ENCODE assay signal across 9 cellular contexts in the genomic region with DNA sequence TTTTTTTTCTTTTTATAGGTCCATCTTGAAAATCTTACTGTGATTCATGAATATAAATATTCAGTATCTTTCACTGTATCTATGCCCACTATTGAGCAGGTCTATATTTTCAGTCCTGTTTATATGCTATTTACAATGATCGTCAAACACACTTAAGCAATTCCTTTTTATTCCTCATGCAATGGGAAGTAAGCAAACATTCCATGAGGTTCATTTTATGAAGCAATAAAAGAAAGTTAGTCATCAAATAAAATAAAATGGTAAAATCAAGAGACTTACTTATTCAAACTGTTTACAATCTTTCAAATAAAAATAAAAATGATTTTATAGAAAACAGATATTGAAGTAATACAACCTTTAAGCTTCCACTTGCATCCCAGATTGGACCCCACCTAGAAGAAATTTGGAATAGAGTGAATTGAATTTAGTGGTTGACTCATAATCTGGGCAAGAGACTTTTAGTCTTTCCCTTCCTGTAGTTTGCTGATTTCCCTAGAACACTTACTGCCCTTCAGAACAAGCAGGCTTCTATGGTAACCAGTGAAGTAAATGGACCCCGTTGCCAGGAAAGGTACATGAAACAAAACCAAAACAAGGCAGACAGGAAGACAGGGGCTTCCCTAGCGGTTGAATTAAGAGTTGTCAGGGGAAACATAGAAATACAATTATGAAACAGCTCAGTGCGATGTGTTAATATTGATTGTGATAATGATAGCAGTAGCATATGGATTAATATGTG.
DNase-seq lines count a peak whose midpoint lies in the region; ATAC-seq, FAIRE-seq and TF ChIP-seq lines count a peak whose summit lies in the region.
"Had no signal": no experiment of that assay in that cellular context is flagged by ENCODE, and none has a peak within 500 bp of the region (broad histone marks: within the 10 kb centered on the region; RNA-seq: fewer than 3 reads in every experiment).

No MANE protein-coding gene starts in this region.

- SMC1A ChIA-PET in GM12878 (lab: Charles Lee; ENCODE audit: uncharacterized antibody, unreplicated experiment), result interaction anchor here (0.6 to 7.9 kb wide), 31 partner anchors 11 to 405 kb away, joined by 3 to 154 read pairs (median 5); no protein-coding TSS in a partner anchor

- ATAC-seq in HG02884 (IDR thresholded peaks at IDR 0.05; ENCODE audit: unreplicated experiment), result peak; percentile 88
- peak; percentile 87 for ATAC-seq in GM12878

- H3F3A ChIP-seq in OCI-LY1 (ENCODE audit: insufficient read depth, low read length), result no peaks in the 10 kb centered on the region

- BruUV-seq in GM12878 (replicated peaks; lab: Mats Ljungman, UMichigan), result TSS peak; percentile 93

- H4K20me1 ChIP-seq in OCI-LY1 (ENCODE audit: insufficient read depth, low read length) (no peaks in the 10 kb centered on the region), GM12878 (ENCODE audit: control insufficient read depth, insufficient read depth) (no peaks in the 10 kb centered on the region)

- H2AFZ ChIP-seq in OCI-LY1 (ENCODE audit: low read length) (0 out of 2 replicates have a peak overlapping the region, but pooled peaks have one; percentile 17), GM12878 (ENCODE audit: control insufficient read depth, low read depth, low read length) (peak overlapping the region; percentile 72)

- no peaks in the 10 kb centered on the region for H3K9me2 ChIP-seq in OCI-LY1 (ENCODE audit: low read depth, low read length)

- H3K4me3 ChIP-seq in OCI-LY1 (ENCODE audit: low read depth, low read length, poor library complexity, severe bottlenecking), result peak overlapping the region; percentile 18
- H3K4me3 ChIP-seq in GM12878, result peak overlapping the region; percentile 33; the same call in 1 of the 2 replicates
- no peak overlapping the region for H3K4me3 ChIP-seq in uterus
- H3K4me3 ChIP-seq: ovary had no signal

- DNase-seq in stimulated activated CD4-positive, alpha-beta T cell treated with anti-CD3 and anti-CD28 coated beads, Interleukin-15, amount 100 ng/mL, for 24 hours, result peak; percentile 37
- DNase-seq in stimulated activated CD4-positive, alpha-beta T cell treated with anti-CD3 and anti-CD28 coated beads, Interleukin-4, amount 100 ng/mL, for 1 hour, result no peak
- DNase-seq in GM12878 (ENCODE audit: low read depth, low spot score), result peak; percentile 83
- DNase-seq in lung microvascular endothelial cell (ENCODE audit: low read depth in 2 of 2), result peak; percentile 98 to 100
- peak in 1 of 2 donors; percentile 55 for DNase-seq in uterus
- no peak for DNase-seq in DMS 273 (lab: John Stamatoyannopoulos, UW; ENCODE audit: unreplicated experiment)

- H3K27me3 ChIP-seq in OCI-LY1 (ENCODE audit: insufficient read depth, low read length) (no peaks in the 10 kb centered on the region), GM12878 (replicated peaks in 1 of 2; ENCODE audit: control insufficient read depth in 2 of 2, insufficient read depth in 2 of 2, low read length in 1 of 2) (no peaks in the 10 kb centered on the region), uterus (no peaks in the 10 kb centered on the region)
- H3K27me3 ChIP-seq: ovary had no signal

- 25% methylated on average over 4 of the region's 4 CpGs for WGBS in GM12878 (ENCODE audit: insufficient coverage, insufficient replicate concordance, low lambda C conversion rate, missing lambda C conversion rate)

- peak overlapping the region; percentile 79 for H3K27ac ChIP-seq in OCI-LY1 (ENCODE audit: low read depth, low read length, poor library complexity, severe bottlenecking)
- peak overlapping the region; percentile 83; the same call in 1 of the 2 replicates for H3K27ac ChIP-seq in GM12878 (ENCODE audit: control insufficient read depth, insufficient read depth)
- peak overlapping the region; percentile 77 to 85 for H3K27ac ChIP-seq in uterus

- peak; percentile 65 for FAIRE-seq in GM12878 (lab: Jason Lieb, UNC)

- CTCF ChIA-PET in GM12878 (lab: Yijun Ruan, JAX), result interaction anchor here (0.7 to 4.5 kb wide), 15 partner anchors 10 to 406 kb away, joined by 3 to 22 read pairs (median 4); a partner anchor contains a TSS

- H3K9me3 ChIP-seq in OCI-LY1 (ENCODE audit: low read length), result no peaks in the 10 kb centered on the region
- H3K9me3 ChIP-seq in GM12878 (replicated peaks; ENCODE audit: control insufficient read depth, insufficient read depth, low read length), result no peaks in the 10 kb centered on the region; the same call in 2 of the 3 replicates
- H3K9me3 ChIP-seq in uterus, result no peaks in the 10 kb centered on the region
- H3K9me3 ChIP-seq: ovary had no signal

- peak overlapping the region; percentile 31; the same call in 1 of the 2 replicates for H3K9ac ChIP-seq in OCI-LY1 (ENCODE audit: low read length)
- no peak overlapping the region; the same call in 1 of the 2 replicates for H3K9ac ChIP-seq in GM12878 (ENCODE audit: control insufficient read depth, insufficient read depth, low read length)

- intact Hi-C loops in GM12878 (cut with micrococcal nuclease; ENCODE audit: unreplicated experiment) (loop anchor here (1.0 to 5.0 kb wide), 4 partner anchors 23 to 192 kb away; no protein-coding TSS in a partner anchor), uterus (cut with DNase I; ENCODE audit: low total_unique reads) (no loop called here)

- H3K79me2 ChIP-seq in OCI-LY1 (ENCODE audit: insufficient read depth, low read length), result no peaks in the 10 kb centered on the region
- no peaks in the 10 kb centered on the region; the same call in 1 of the 2 replicates for H3K79me2 ChIP-seq in GM12878 (ENCODE audit: control insufficient read depth, insufficient read depth, low read length)

- peaks cover 49% of the 10 kb centered on the region for H3K4me1 ChIP-seq in OCI-LY1 (ENCODE audit: insufficient read depth, low read length, severe bottlenecking)
- peaks cover 15% of the 10 kb centered on the region; the same call in 1 of the 2 replicates for H3K4me1 ChIP-seq in GM12878 (ENCODE audit: control insufficient read depth, insufficient read depth, low read length)
- peaks cover 4 to 15% of the 10 kb centered on the region in 2 donors for H3K4me1 ChIP-seq in uterus

- TF ChIP-seq POLR2A in GM12878 (IDR thresholded peaks at IDR 0.05; ENCODE audit: low read depth, low read length), result no peak
- TF ChIP-seq POLR2A in uterus (IDR thresholded peaks at IDR 0.05), result no peak

- peak; percentile 86 to 96; a peak in 3 of 4 replicates for TF ChIP-seq EP300 in GM12878 (IDR thresholded peaks at IDR 0.05; ENCODE audit: borderline replicate concordance in 1 of 2, control insufficient read depth in 1 of 2, low read depth in 2 of 2, low read length in 2 of 2)

- H3K36me3 ChIP-seq in OCI-LY1 (ENCODE audit: insufficient read depth, low read length) (no peaks in the 10 kb centered on the region), GM12878 (ENCODE audit: control insufficient read depth in 2 of 2, insufficient read depth in 2 of 2, low read length in 1 of 2) (no peaks in the 10 kb centered on the region), uterus (no peaks in the 10 kb centered on the region)
- H3K36me3 ChIP-seq: ovary had no signal

- RAD21 ChIA-PET in GM12878 (lab: Charles Lee; ENCODE audit: unreplicated experiment), result interaction anchor here (0.6 to 4.4 kb wide), 29 partner anchors 8 to 405 kb away, joined by 3 to 47 read pairs (median 4); a partner anchor contains a TSS

- peak overlapping the region; percentile 55 for H3K4me2 ChIP-seq in OCI-LY1 (ENCODE audit: low read length)
- H3K4me2 ChIP-seq in GM12878 (ENCODE audit: control insufficient read depth, insufficient read depth), result peak overlapping the region; percentile 89

- POLR2A ChIA-PET in GM12878 (lab: Charles Lee), result interaction anchor here (0.6 to 3.0 kb wide), 9 partner anchors 11 to 397 kb away, joined by 3 to 22 read pairs (median 3); a partner anchor contains a TSS

- TF ChIP-seq CTCF in OCI-LY1 (IDR thresholded peaks at IDR 0.05; ENCODE audit: low read length) (peak; percentile 62), GM12878 (IDR thresholded peaks at IDR 0.05 in 2 of 3, conservative IDR thresholded peaks at IDR 0.05 in 1 of 3; ENCODE audit: control insufficient read depth in 2 of 3, extremely low read depth in 1 of 3, insufficient read depth in 1 of 3, low read depth in 3 of 3, low read length in 3 of 3) (peak; percentile 31 to 63 (median 35); a peak in 5 of 6 replicates), uterus (IDR thresholded peaks at IDR 0.05) (peak in 1 of 4 experiments; percentile 6)

- in situ Hi-C loops in GM12878 (cut with MboI), result no loop called here

- peak; percentile 71 for TF ChIP-seq RAD21 in GM12878 (IDR thresholded peaks at IDR 0.05; ENCODE audit: insufficient read depth, low read depth, low read length)

TF ChIP-seq in GM12878, 131 proteins besides CTCF, POLR2A, EP300 and RAD21 (continues in another document):
- TF ChIP-seq, protein P1, sequence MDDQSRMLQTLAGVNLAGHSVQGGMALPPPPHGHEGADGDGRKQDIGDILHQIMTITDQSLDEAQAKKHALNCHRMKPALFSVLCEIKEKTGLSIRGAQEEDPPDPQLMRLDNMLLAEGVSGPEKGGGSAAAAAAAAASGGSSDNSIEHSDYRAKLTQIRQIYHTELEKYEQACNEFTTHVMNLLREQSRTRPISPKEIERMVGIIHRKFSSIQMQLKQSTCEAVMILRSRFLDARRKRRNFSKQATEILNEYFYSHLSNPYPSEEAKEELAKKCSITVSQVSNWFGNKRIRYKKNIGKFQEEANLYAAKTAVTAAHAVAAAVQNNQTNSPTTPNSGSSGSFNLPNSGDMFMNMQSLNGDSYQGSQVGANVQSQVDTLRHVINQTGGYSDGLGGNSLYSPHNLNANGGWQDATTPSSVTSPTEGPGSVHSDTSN (IDR thresholded peaks at IDR 0.05; ENCODE audit: insufficient replicate concordance, low read depth, low read length), result peak; percentile 44
- TF ChIP-seq, protein P2, sequence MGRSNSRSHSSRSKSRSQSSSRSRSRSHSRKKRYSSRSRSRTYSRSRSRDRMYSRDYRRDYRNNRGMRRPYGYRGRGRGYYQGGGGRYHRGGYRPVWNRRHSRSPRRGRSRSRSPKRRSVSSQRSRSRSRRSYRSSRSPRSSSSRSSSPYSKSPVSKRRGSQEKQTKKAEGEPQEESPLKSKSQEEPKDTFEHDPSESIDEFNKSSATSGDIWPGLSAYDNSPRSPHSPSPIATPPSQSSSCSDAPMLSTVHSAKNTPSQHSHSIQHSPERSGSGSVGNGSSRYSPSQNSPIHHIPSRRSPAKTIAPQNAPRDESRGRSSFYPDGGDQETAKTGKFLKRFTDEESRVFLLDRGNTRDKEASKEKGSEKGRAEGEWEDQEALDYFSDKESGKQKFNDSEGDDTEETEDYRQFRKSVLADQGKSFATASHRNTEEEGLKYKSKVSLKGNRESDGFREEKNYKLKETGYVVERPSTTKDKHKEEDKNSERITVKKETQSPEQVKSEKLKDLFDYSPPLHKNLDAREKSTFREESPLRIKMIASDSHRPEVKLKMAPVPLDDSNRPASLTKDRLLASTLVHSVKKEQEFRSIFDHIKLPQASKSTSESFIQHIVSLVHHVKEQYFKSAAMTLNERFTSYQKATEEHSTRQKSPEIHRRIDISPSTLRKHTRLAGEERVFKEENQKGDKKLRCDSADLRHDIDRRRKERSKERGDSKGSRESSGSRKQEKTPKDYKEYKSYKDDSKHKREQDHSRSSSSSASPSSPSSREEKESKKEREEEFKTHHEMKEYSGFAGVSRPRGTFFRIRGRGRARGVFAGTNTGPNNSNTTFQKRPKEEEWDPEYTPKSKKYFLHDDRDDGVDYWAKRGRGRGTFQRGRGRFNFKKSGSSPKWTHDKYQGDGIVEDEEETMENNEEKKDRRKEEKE (IDR thresholded peaks at IDR 0.05), result no peak
- TF ChIP-seq POU2F2 (IDR thresholded peaks at IDR 0.05; ENCODE audit: borderline replicate concordance, low read depth, low read length), result peak; percentile 73; the same call in 2 of the 3 replicates

Comparison
In these comparisons a context has a peak if more than half of its experiments do, and no peak if none do; other contexts are left out.
1. DNase-seq: peak in stimulated activated CD4-positive, alpha-beta T cell treated with anti-CD3 and anti-CD28 coated beads, Interleukin-15, amount 100 ng/mL, for 24 hours (single experiment), GM12878 (single experiment) and lung microvascular endothelial cell (2 of 2); none in stimulated activated CD4-positive, alpha-beta T cell treated with anti-CD3 and anti-CD28 coated beads, Interleukin-4, amount 100 ng/mL, for 1 hour (single experiment) and DMS 273 (single experiment).
2. H3K4me3 ChIP-seq: peak in OCI-LY1 (single experiment) and GM12878 (single experiment); none in uterus (0 of 2).
3. Peak in every context shown above with its lines, with median percentiles within 50 percentile points of each other: H3K27ac ChIP-seq.